In genomic region chrX:130121505-130121800, GRCh38 we compare ENCODE assay signal across 9 cellular contexts. TPM values are rescaled to one million over a fixed set of nuclear protein-coding genes. Genes with fewer than 3 reads are reported as not detected.
DNase-seq lines count a peak whose midpoint lies in the region; ATAC-seq and TF ChIP-seq lines count a peak whose summit lies in the region.
"Had no signal": no experiment of that assay in that cellular context is flagged by ENCODE, and none has a peak within 500 bp of the region (broad histone marks: within the 10 kb centered on the region; RNA-seq: fewer than 3 reads in every experiment).

No MANE protein-coding gene starts in this region.

- H3K27ac ChIP-seq in SK-N-SH (ENCODE audit: low read depth in 2 of 2, low read length in 1 of 2) (peak overlapping the region in 1 of 2 experiments; percentile 39; a peak in 1 of 4 replicates), OCI-LY1 (ENCODE audit: low read depth, low read length, poor library complexity, severe bottlenecking) (no peak overlapping the region), endodermal cell (ENCODE audit: low read depth, low read length) (no peak overlapping the region), skin epidermis (peak overlapping the region in 17 of 21 experiments; percentile 11 to 89 (median 60))
- H3K27ac ChIP-seq: 22Rv1 had no signal

- TF ChIP-seq EP300 in SK-N-SH (IDR thresholded peaks at IDR 0.05; ENCODE audit: borderline replicate concordance in 1 of 2, low read depth in 1 of 2, low read length in 1 of 2): no peak

- H3K9me2 ChIP-seq in SK-N-SH (no peaks in the 10 kb centered on the region), OCI-LY1 (ENCODE audit: low read depth, low read length) (no peaks in the 10 kb centered on the region)

- H3K4me2 ChIP-seq in SK-N-SH: peak overlapping the region; percentile 80; the same call in 1 of the 2 replicates
- 0 out of 2 replicates have a peak overlapping the region, but pooled peaks have one; percentile 69 for H3K4me2 ChIP-seq in OCI-LY1 (ENCODE audit: low read length)

- peaks cover 31% of the 10 kb centered on the region for H3K27me3 Mint-ChIP-seq in endodermal cell (ENCODE audit: insufficient read depth)

- H3K27ac Mint-ChIP-seq in endodermal cell: no peak overlapping the region

- H3K9me3 ChIP-seq in SK-N-SH (no peaks in the 10 kb centered on the region), OCI-LY1 (ENCODE audit: low read length) (no peaks in the 10 kb centered on the region), endodermal cell (ENCODE audit: control insufficient read depth, low read length) (no peaks in the 10 kb centered on the region)

- no peaks in the 10 kb centered on the region for H4K20me1 ChIP-seq in SK-N-SH (ENCODE audit: insufficient read depth)
- no peaks in the 10 kb centered on the region for H4K20me1 ChIP-seq in OCI-LY1 (ENCODE audit: insufficient read depth, low read length)

- H3K79me2 ChIP-seq in SK-N-SH (ENCODE audit: insufficient read depth) (no peaks in the 10 kb centered on the region), OCI-LY1 (ENCODE audit: insufficient read depth, low read length) (no peaks in the 10 kb centered on the region)

- peaks cover 54% of the 10 kb centered on the region for H3K9me3 Mint-ChIP-seq in endodermal cell

- no peak for DNase-seq in SK-N-SH
- DNase-seq in endodermal cell: no peak
- no peak for DNase-seq in KG1 (lab: John Stamatoyannopoulos, UW)

- H3K4me1 ChIP-seq in SK-N-SH (ENCODE audit: control insufficient read depth in 1 of 2, insufficient read depth in 2 of 2, low read depth in 1 of 2, low read length in 1 of 2) (peaks cover 9 to 29% of the 10 kb centered on the region in 2 experiments; a peak in 3 of 4 replicates), OCI-LY1 (ENCODE audit: insufficient read depth, low read length, severe bottlenecking) (peaks cover 45% of the 10 kb centered on the region), endodermal cell (ENCODE audit: control insufficient read depth, insufficient read depth, low read length) (no peaks in the 10 kb centered on the region)

- H3K4me1 Mint-ChIP-seq in endodermal cell: peaks cover 22% of the 10 kb centered on the region

- ATAC-seq in SK-N-SH treated with all-trans-retinoic acid at 6 μM for 48 hours (no peak), GM21723 (IDR thresholded peaks at IDR 0.05; ENCODE audit: unreplicated experiment) (no peak), GM18861 (IDR thresholded peaks at IDR 0.05; ENCODE audit: unreplicated experiment) (no peak)

- POLR2A ChIA-PET in SK-N-SH (lab: Yijun Ruan, JAX): no interaction called here

- H3K4me3 ChIP-seq in SK-N-SH (ENCODE audit: low read depth in 2 of 2, low read length in 1 of 2) (no peak overlapping the region; a peak in 1 of 4 replicates), OCI-LY1 (ENCODE audit: low read depth, low read length, poor library complexity, severe bottlenecking) (peak overlapping the region; percentile 54), endodermal cell (ENCODE audit: low read length) (no peak overlapping the region), skin epidermis (peak overlapping the region in 1 of 7 experiments; percentile 35)

- CTCF ChIA-PET in SK-N-SH (lab: Yijun Ruan, JAX): interaction anchor here (0.8 to 3.0 kb wide), 7 partner anchors 11 to 41 kb away, joined by 3 to 26 read pairs (median 4); partner anchors contain the start of gene ELF4

- H3K36me3 Mint-ChIP-seq in endodermal cell (ENCODE audit: low read depth): peaks cover 14% of the 10 kb centered on the region

- no peak for TF ChIP-seq RAD21 in SK-N-SH (IDR thresholded peaks at IDR 0.05; ENCODE audit: low read length)

- H3K9ac ChIP-seq in SK-N-SH: no peak overlapping the region; the same call in 1 of the 2 replicates
- H3K9ac ChIP-seq in OCI-LY1 (ENCODE audit: low read length): no peak overlapping the region; the same call in 1 of the 2 replicates
- H3K9ac ChIP-seq in endodermal cell (ENCODE audit: extremely low read depth, low read length, poor library complexity, severe bottlenecking): no peak overlapping the region

- WGBS in SK-N-SH (ENCODE audit: low lambda C conversion rate): 66% methylated on average over 5 of the region's 13 CpGs
- 80% methylated on average over 13 of the region's 13 CpGs; no CpG with 5 or more reads in 1 of the 2 experiments for WGBS in endodermal cell (ENCODE audit: insufficient coverage in 1 of 2, insufficient read length in 1 of 2), 2 experiments

- H3K27me3 ChIP-seq in SK-N-SH (ENCODE audit: insufficient read depth) (no peaks in the 10 kb centered on the region; the same call in 1 of the 2 replicates), OCI-LY1 (ENCODE audit: insufficient read depth, low read length) (no peaks in the 10 kb centered on the region), endodermal cell (ENCODE audit: control insufficient read depth, insufficient read depth, low read length, poor library complexity, severe bottlenecking) (no peaks in the 10 kb centered on the region)

- TF ChIP-seq CTCF in SK-N-SH (IDR thresholded peaks at IDR 0.05) (no peak), OCI-LY1 (IDR thresholded peaks at IDR 0.05; ENCODE audit: low read length) (no peak), endodermal cell (conservative IDR thresholded peaks at IDR 0.05) (no peak)

- H3K36me3 ChIP-seq in SK-N-SH (replicated peaks in 1 of 2; ENCODE audit: control insufficient read depth in 1 of 2, insufficient read depth in 2 of 2, low read length in 1 of 2) (peaks cover 4 to 5% of the 10 kb centered on the region in 2 experiments), OCI-LY1 (ENCODE audit: insufficient read depth, low read length) (peaks cover 5% of the 10 kb centered on the region; the same call in 1 of the 2 replicates), endodermal cell (ENCODE audit: control insufficient read depth, insufficient read depth, low read length) (no peaks in the 10 kb centered on the region)

- H3K4me3 Mint-ChIP-seq in endodermal cell: peak overlapping the region; percentile 45

- H2AFZ ChIP-seq in SK-N-SH (ENCODE audit: low read depth) (peak overlapping the region; percentile 81; the same call in 1 of the 2 replicates), OCI-LY1 (ENCODE audit: low read length) (no peak overlapping the region)

- H3F3A ChIP-seq in SK-N-SH (replicated peaks; ENCODE audit: insufficient read depth) (peaks cover 3% of the 10 kb centered on the region), OCI-LY1 (ENCODE audit: insufficient read depth, low read length) (no peaks in the 10 kb centered on the region)

TF ChIP-seq in SK-N-SH, 30 proteins besides CTCF, POLR2A, EP300 and RAD21 (continues in another document):
- TF ChIP-seq JUND (IDR thresholded peaks at IDR 0.05) (no peak), ELF1 (IDR thresholded peaks at IDR 0.05) (no peak), NFIC (IDR thresholded peaks at IDR 0.05; ENCODE audit: borderline replicate concordance) (no peak), POLR2AphosphoS5 (IDR thresholded peaks at IDR 0.05; ENCODE audit: low read depth, low read length) (no peak), MEF2A (IDR thresholded peaks at IDR 0.05; ENCODE audit: borderline replicate concordance, low read depth) (no peak)

TF ChIP-seq in SK-N-SH treated with all-trans-retinoic acid at 6 μM for 48 hours, 23 proteins besides CTCF, POLR2A, EP300 and RAD21 (continues in another document):
- TF ChIP-seq ZNF70 (CRISPR knock-in tag; IDR thresholded peaks at IDR 0.05) (no peak), ZNF565 (CRISPR knock-in tag; conservative IDR thresholded peaks at IDR 0.05; ENCODE audit: low read depth) (no peak), ZFP3 (CRISPR knock-in tag; IDR thresholded peaks at IDR 0.05) (no peak), TOX (CRISPR knock-in tag; IDR thresholded peaks at IDR 0.05; ENCODE audit: borderline replicate concordance) (no peak), POU6F1 (CRISPR knock-in tag; IDR thresholded peaks at IDR 0.05; ENCODE audit: borderline replicate concordance, low read depth) (no peak)

RNA-seq across cellular contexts. Expression of gene ELF4, which starts 11.2 kb away (rescaled TPM):
- polyA plus RNA-seq in SK-N-SH (2012; rRNA removed): 7.7 and 9.6 TPM in 2 replicates
- 7.3 and 8.9 TPM in 2 replicates for polyA plus RNA-seq in SK-N-SH (2012; cell fraction: cytosol; rRNA removed)
- polyA plus RNA-seq in SK-N-SH (2012; cell fraction: nucleus; rRNA removed): 8.2 and 9.4 TPM in 2 replicates
- 1 to 10 TPM; 2.8 to 3.8 TPM for total RNA-seq in endodermal cell
- polyA plus RNA-seq in endodermal cell (2013, experiment 1 of 2): 1.9 TPM
- polyA plus RNA-seq in endodermal cell (2013, experiment 2 of 2): 1.9 TPM

RNA-seq across cellular contexts. Expression of gene AIFM1, which starts 44.2 kb away (rescaled TPM):
- 49.8 and 61.4 TPM in 2 replicates for polyA plus RNA-seq in SK-N-SH (2012; rRNA removed)
- 53.5 and 61.9 TPM in 2 replicates for polyA plus RNA-seq in SK-N-SH (2012; cell fraction: cytosol; rRNA removed)
- polyA plus RNA-seq in SK-N-SH (2012; cell fraction: nucleus; rRNA removed): 31.3 and 34.0 TPM in 2 replicates
- total RNA-seq in endodermal cell: 10 to 100 TPM; 53.7 to 58.7 TPM
- 27.9 TPM for polyA plus RNA-seq in endodermal cell (2013, experiment 1 of 2)
- 30.2 TPM for polyA plus RNA-seq in endodermal cell (2013, experiment 2 of 2)

RNA-seq across cellular contexts. Expression of gene RAB33A, which starts 50.3 kb away (rescaled TPM):
- 1.2 and 2.0 TPM in 2 replicates for polyA plus RNA-seq in SK-N-SH (2012; rRNA removed)
- 1.3 and 2.5 TPM in 2 replicates for polyA plus RNA-seq in SK-N-SH (2012; cell fraction: cytosol; rRNA removed)
- 0.21 and 0.39 TPM in 2 replicates for polyA plus RNA-seq in SK-N-SH (2012; cell fraction: nucleus; rRNA removed)
- total RNA-seq in endodermal cell: not detected
- 10.5 TPM for polyA plus RNA-seq in endodermal cell (2013, experiment 1 of 2)
- polyA plus RNA-seq in endodermal cell (2013, experiment 2 of 2): 11.6 TPM

Comparison
In these comparisons a context has a peak if more than half of its experiments do, and no peak if none do; other contexts are left out.
1. H3K27ac ChIP-seq: peak in skin epidermis (17 of 21); none in OCI-LY1 (single experiment) and endodermal cell (single experiment).